23 cellular contexts compared by ENCODE assay signal in the genomic region with DNA sequence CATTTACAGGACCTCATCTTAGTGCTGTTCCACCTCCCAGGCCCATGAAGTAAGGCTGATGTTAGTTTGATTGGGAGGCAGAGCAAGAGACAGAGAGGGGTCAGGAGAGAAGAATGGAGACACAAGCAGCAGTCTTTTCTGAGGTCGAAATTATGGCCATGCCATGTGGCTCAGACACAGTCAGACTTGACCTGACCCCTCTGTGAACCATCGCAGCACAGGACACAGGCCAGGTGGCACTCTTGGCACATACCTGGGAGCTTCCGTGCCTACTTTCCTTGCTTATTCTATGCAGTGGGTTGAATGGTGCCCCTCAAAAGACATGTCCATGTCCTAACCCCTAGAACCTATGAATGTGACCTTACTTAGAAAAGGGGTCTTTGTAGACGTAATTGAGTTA.
DNase-seq lines count a peak whose midpoint lies in the region; ATAC-seq, FAIRE-seq and TF ChIP-seq lines count a peak whose summit lies in the region.
"Had no signal": no experiment of that assay in that cellular context is flagged by ENCODE, and none has a peak within 500 bp of the region (broad histone marks: within the 10 kb centered on the region; RNA-seq: fewer than 3 reads in every experiment).

No MANE protein-coding gene starts in this region.

- TF ChIP-seq RAD21 in HepG2 (CRISPR knock-in tag; IDR thresholded peaks at IDR 0.05), result no peak

- POLR2A ChIA-PET in HepG2 (lab: Yijun Ruan, JAX), result no interaction called here

- DNase-seq in right lobe of liver, result no peak
- DNase-seq in HepG2 (ENCODE audit: low spot score), result no peak
- DNase-seq in osteocyte (ENCODE audit: extremely low spot score, unreplicated experiment), result peak; percentile 27
- no peak for DNase-seq in uterus
- no peak for DNase-seq in caudate nucleus (lab: John Stamatoyannopoulos, UW)
- DNase-seq in DMS53 treated with DMSO at 0.1 percent for 48 hours (lab: John Stamatoyannopoulos, UW; ENCODE audit: unreplicated experiment), result no peak
- DNase-seq: AML-193; BE2C; C1 segment of cervical spinal cord; Calu3; CD4-positive, alpha-beta memory T cell; COR-L47; DMS53; GM23248; H7; HCEC 1CT had no signal

- in situ Hi-C loops in HepG2 (cut with HindIII; ENCODE audit: extremely low pct_ligation_motif_present, low pct_unique_long_range_greater_than_20kb), result no loop called here

- peaks cover 5% of the 10 kb centered on the region for H3K27me3 Mint-ChIP-seq in dendritic cell treated with granulocyte-macrophage colony-stimulating factor and Interleukin-4, amounts not matched to agents 40 ng/mL and 50 ng/mL, for 4 days
- H3K27me3 Mint-ChIP-seq in osteocyte (ENCODE audit: unreplicated experiment), result peaks cover 14% of the 10 kb centered on the region

- intact Hi-C loops in right lobe of liver (cut with DNase I) (no loop called here), HepG2 (cut with micrococcal nuclease; ENCODE audit: unreplicated experiment) (no loop called here), uterus (cut with DNase I; ENCODE audit: low total_unique reads) (no loop called here)
- intact Hi-C loops in dendritic cell treated with granulocyte-macrophage colony-stimulating factor and Interleukin-4, amounts not matched to agents 40 ng/mL and 50 ng/mL, for 4 days (cut with micrococcal nuclease), result no loop called here

- H3K9me3 Mint-ChIP-seq in dendritic cell treated with granulocyte-macrophage colony-stimulating factor and Interleukin-4, amounts not matched to agents 40 ng/mL and 50 ng/mL, for 4 days, result no peaks in the 10 kb centered on the region
- no peaks in the 10 kb centered on the region for H3K9me3 Mint-ChIP-seq in osteocyte (ENCODE audit: unreplicated experiment)

- H3K4me3 ChIP-seq in right lobe of liver, result no peak overlapping the region
- H3K4me3 ChIP-seq in HepG2 (replicated peaks in 1 of 3; ENCODE audit: insufficient read depth in 1 of 3, low read depth in 2 of 3, low read length in 3 of 3), result no peak overlapping the region
- H3K4me3 ChIP-seq in uterus, result no peak overlapping the region
- H3K4me3 ChIP-seq: GM23248 had no signal

- H3K79me2 ChIP-seq in HepG2 (ENCODE audit: insufficient read depth, low read length), result no peaks in the 10 kb centered on the region

- H3K36me3 Mint-ChIP-seq in dendritic cell treated with granulocyte-macrophage colony-stimulating factor and Interleukin-4, amounts not matched to agents 40 ng/mL and 50 ng/mL, for 4 days (ENCODE audit: low read depth), result peaks cover 6% of the 10 kb centered on the region
- no peaks in the 10 kb centered on the region for H3K36me3 Mint-ChIP-seq in osteocyte (ENCODE audit: unreplicated experiment)
- H3K36me3 Mint-ChIP-seq: CD4-positive, alpha-beta memory T cell had no signal

- H3K4me3 Mint-ChIP-seq in dendritic cell treated with granulocyte-macrophage colony-stimulating factor and Interleukin-4, amounts not matched to agents 40 ng/mL and 50 ng/mL, for 4 days, result no peak overlapping the region
- H3K4me3 Mint-ChIP-seq in osteocyte (ENCODE audit: unreplicated experiment), result no peak overlapping the region
- H3K4me3 Mint-ChIP-seq: CD4-positive, alpha-beta memory T cell had no signal

- H3K36me3 ChIP-seq in right lobe of liver (no peaks in the 10 kb centered on the region), HepG2 (replicated peaks in 1 of 2; ENCODE audit: control insufficient read depth in 1 of 2, insufficient read depth in 2 of 2, low read length in 2 of 2) (no peaks in the 10 kb centered on the region), uterus (no peaks in the 10 kb centered on the region)
- H3K36me3 ChIP-seq: BE2C had no signal

- CTCF ChIA-PET in HepG2 (lab: Yijun Ruan, JAX; ENCODE audit: low intra/inter-chr PET ratio, low total read pairs), result no interaction called here

- no peaks in the 10 kb centered on the region for H4K20me1 ChIP-seq in HepG2 (ENCODE audit: insufficient read depth, low read length)

- H3K4me2 ChIP-seq in HepG2 (ENCODE audit: low read depth, low read length), result no peak overlapping the region

- H3K27ac Mint-ChIP-seq in dendritic cell treated with granulocyte-macrophage colony-stimulating factor and Interleukin-4, amounts not matched to agents 40 ng/mL and 50 ng/mL, for 4 days, result peak overlapping the region; percentile 90
- no peak overlapping the region for H3K27ac Mint-ChIP-seq in osteocyte (ENCODE audit: unreplicated experiment)
- H3K27ac Mint-ChIP-seq: CD4-positive, alpha-beta memory T cell had no signal

- WGBS in right lobe of liver (ENCODE audit: insufficient coverage, low coverage, low lambda C conversion rate, missing lambda C conversion rate), result 33% methylated on average over 3 of the region's 4 CpGs
- 18% methylated on average over 4 of the region's 4 CpGs for WGBS in HepG2 (ENCODE audit: low lambda C conversion rate)

- no peak for TF ChIP-seq POLR2A in right lobe of liver (IDR thresholded peaks at IDR 0.05)
- TF ChIP-seq POLR2A in HepG2 (IDR thresholded peaks at IDR 0.05; ENCODE audit: insufficient read depth in 1 of 2, low read depth in 2 of 2, low read length in 2 of 2), result no peak
- TF ChIP-seq POLR2A in uterus (IDR thresholded peaks at IDR 0.05), result no peak

- H3K27me3 ChIP-seq in right lobe of liver (no peaks in the 10 kb centered on the region), HepG2 (ENCODE audit: control insufficient read depth in 1 of 2, insufficient read depth in 2 of 2, low read length in 2 of 2) (no peaks in the 10 kb centered on the region), uterus (no peaks in the 10 kb centered on the region)
- H3K27me3 ChIP-seq: BE2C had no signal

- H3K4me1 ChIP-seq in right lobe of liver (no peaks in the 10 kb centered on the region), HepG2 (ENCODE audit: insufficient read depth, low read length) (no peaks in the 10 kb centered on the region), uterus (no peaks in the 10 kb centered on the region)
- H3K4me1 ChIP-seq: BE2C had no signal

- BruUV-seq in HepG2 (replicated peaks; lab: Mats Ljungman, UMichigan), result no TSS peak

- no peak for TF ChIP-seq EP300 in HepG2 (IDR thresholded peaks at IDR 0.05; ENCODE audit: low read depth in 2 of 2, low read length in 2 of 2)
- TF ChIP-seq EP300 in HepG2 (CRISPR knock-in tag; IDR thresholded peaks at IDR 0.05; ENCODE audit: borderline replicate concordance), result no peak

- H2AFZ ChIP-seq in HepG2 (ENCODE audit: low read length), result no peak overlapping the region
- H2AFZ ChIP-seq: GM23248 had no signal

- FAIRE-seq in HepG2 (lab: Jason Lieb, UNC), result no peak
- FAIRE-seq: A204.1, G401.6, GM12892, GM19239, H1 had no signal

- ATAC-seq in right lobe of liver (peak; percentile 45 to 65 (median 61)), HepG2 (no peak)

- H3K27ac ChIP-seq in right lobe of liver, result no peak overlapping the region
- no peak overlapping the region for H3K27ac ChIP-seq in HepG2 (ENCODE audit: extremely low read length, insufficient read depth, low read length)
- no peak overlapping the region for H3K27ac ChIP-seq in uterus
- no peak overlapping the region for H3K27ac ChIP-seq in caudate nucleus (ENCODE audit: low read depth, low read length)
- H3K27ac ChIP-seq: 22Rv1, GM23248 had no signal

- peaks cover 87% of the 10 kb centered on the region for H3K4me1 Mint-ChIP-seq in dendritic cell treated with granulocyte-macrophage colony-stimulating factor and Interleukin-4, amounts not matched to agents 40 ng/mL and 50 ng/mL, for 4 days (ENCODE audit: low read depth)
- H3K4me1 Mint-ChIP-seq in osteocyte (ENCODE audit: unreplicated experiment), result no peaks in the 10 kb centered on the region
- H3K4me1 Mint-ChIP-seq: CD4-positive, alpha-beta memory T cell had no signal

- TF ChIP-seq CTCF in right lobe of liver (IDR thresholded peaks at IDR 0.05) (no peak), HepG2 (CRISPR knock-in tag; IDR thresholded peaks at IDR 0.05) (no peak), osteocyte (IDR thresholded peaks at IDR 0.05) (no peak), uterus (IDR thresholded peaks at IDR 0.05) (no peak)

- no peaks in the 10 kb centered on the region for H3K9me3 ChIP-seq in right lobe of liver
- H3K9me3 ChIP-seq in HepG2 (ENCODE audit: low read length), result no peaks in the 10 kb centered on the region
- no peaks in the 10 kb centered on the region for H3K9me3 ChIP-seq in uterus
- H3K9me3 ChIP-seq: BE2C had no signal

- H3K9ac ChIP-seq in HepG2 (ENCODE audit: insufficient read depth, low read depth, low read length), result no peak overlapping the region
- H3K9ac ChIP-seq: GM23248 had no signal

TF ChIP-seq in HepG2, 621 proteins besides CTCF, POLR2A, EP300 and RAD21:
- TF ChIP-seq ZNF773 (CRISPR knock-in tag; IDR thresholded peaks at IDR 0.05; ENCODE audit: borderline replicate concordance), result no peak
- no peak for TF ChIP-seq PBX3 (CRISPR knock-in tag; IDR thresholded peaks at IDR 0.05; ENCODE audit: borderline replicate concordance)
- TF ChIP-seq BRD4 (CRISPR knock-in tag; IDR thresholded peaks at IDR 0.05), result no peak
- TF ChIP-seq ZKSCAN8 (CRISPR knock-in tag; IDR thresholded peaks at IDR 0.05; ENCODE audit: borderline replicate concordance), result no peak
- TF ChIP-seq RELA (CRISPR knock-in tag; IDR thresholded peaks at IDR 0.05), result no peak
- TF ChIP-seq ZNF343 (CRISPR knock-in tag; IDR thresholded peaks at IDR 0.05), result no peak
- TF ChIP-seq ZNF225 (CRISPR knock-in tag; IDR thresholded peaks at IDR 0.05), result no peak
- TF ChIP-seq YEATS2 (CRISPR knock-in tag; IDR thresholded peaks at IDR 0.05; ENCODE audit: borderline replicate concordance), result no peak
- TF ChIP-seq ETV5 (CRISPR knock-in tag; IDR thresholded peaks at IDR 0.05; ENCODE audit: borderline replicate concordance), result no peak
- no peak for TF ChIP-seq ZNF256 (CRISPR knock-in tag; conservative IDR thresholded peaks at IDR 0.05)
- TF ChIP-seq RFX3 (CRISPR knock-in tag; IDR thresholded peaks at IDR 0.05), result no peak
- TF ChIP-seq RBAK (CRISPR knock-in tag; IDR thresholded peaks at IDR 0.05), result no peak
- TF ChIP-seq ZNF350 (CRISPR knock-in tag; IDR thresholded peaks at IDR 0.05; ENCODE audit: borderline replicate concordance, low read depth), result no peak
- no peak for TF ChIP-seq ZNF569 (CRISPR knock-in tag; IDR thresholded peaks at IDR 0.05; ENCODE audit: borderline replicate concordance)
